In the genomic region with DNA sequence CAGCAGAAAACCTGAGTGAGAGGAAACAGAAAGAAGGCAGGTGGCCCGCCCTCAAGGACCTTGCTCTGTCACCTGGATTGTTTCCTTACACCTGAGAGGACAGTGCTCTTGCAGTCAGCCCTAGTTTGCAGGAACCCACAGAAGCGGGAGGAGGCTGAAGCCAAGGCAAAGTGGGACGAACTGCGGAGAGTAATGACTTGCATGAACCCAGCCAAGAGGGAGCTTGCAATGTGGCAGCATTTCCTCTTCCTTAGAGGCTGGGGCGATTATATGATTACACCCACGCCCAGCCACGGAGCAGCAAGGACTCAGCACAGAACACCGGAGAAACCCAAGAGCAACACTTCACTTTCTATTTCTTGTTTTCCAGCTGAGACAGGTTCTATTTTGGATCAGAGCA, we compare ENCODE assay signal across 12 cellular contexts.
A peak's percentile ranks its signal among the peaks of the same experiment; 100 is the strongest.
DNase-seq lines count a peak whose midpoint lies in the region; ATAC-seq and TF ChIP-seq lines count a peak whose summit lies in the region.
"Had no signal": no experiment of that assay in that cellular context is flagged by ENCODE, and none has a peak within 500 bp of the region (broad histone marks: within the 10 kb centered on the region; RNA-seq: fewer than 3 reads in every experiment).

No MANE protein-coding gene starts in this region.

- no peaks in the 10 kb centered on the region for H3K27me3 Mint-ChIP-seq in activated naive CD8-positive, alpha-beta T cell treated with anti-CD3 and anti-CD28 coated beads, Interleukin-2, amount 50 U/mL, for 24 hours
- H3K27me3 Mint-ChIP-seq in immature natural killer cell (ENCODE audit: low read depth in 3 of 3) (peaks cover 0 to 6% (median 1%) of the 10 kb centered on the region in 3 donors), Calu3 (ENCODE audit: unreplicated experiment) (peaks cover 31% of the 10 kb centered on the region)

- no peaks in the 10 kb centered on the region for H3K9me2 ChIP-seq in PC-3 (replicated peaks; ENCODE audit: low read length)

- no peak for TF ChIP-seq CTCF in Peyer's patch (IDR thresholded peaks at IDR 0.05)
- no peak for TF ChIP-seq CTCF in Calu3 (IDR thresholded peaks at IDR 0.05; ENCODE audit: unreplicated experiment)
- TF ChIP-seq CTCF in PC-3 (conservative IDR thresholded peaks at IDR 0.05; ENCODE audit: low read depth, low read length) = no peak
- TF ChIP-seq CTCF in RWPE1 (conservative IDR thresholded peaks at IDR 0.05; ENCODE audit: low read depth) = no peak

- no peak overlapping the region for H3K4me3 Mint-ChIP-seq in activated naive CD8-positive, alpha-beta T cell treated with anti-CD3 and anti-CD28 coated beads, Interleukin-2, amount 50 U/mL, for 24 hours
- H3K4me3 Mint-ChIP-seq in immature natural killer cell (peak overlapping the region in 1 of 5 donors; percentile 25), Calu3 (ENCODE audit: low read depth, unreplicated experiment) (no peak overlapping the region)

- intact Hi-C loops in Calu3 (cut with micrococcal nuclease; ENCODE audit: unreplicated experiment) (no loop called here), PC-3 (cut with micrococcal nuclease) (no loop called here)

- BruUV-seq in Calu3 (replicated peaks; lab: Mats Ljungman, UMichigan) = no TSS peak
- BruUV-seq in PC-3 (replicated peaks; lab: Mats Ljungman, UMichigan) = no TSS peak

- H3K27me3 ChIP-seq in Peyer's patch (no peaks in the 10 kb centered on the region), PC-3 (ENCODE audit: low read length) (peaks cover 7% of the 10 kb centered on the region)
- H3K27me3 ChIP-seq: SJSA1 had no signal

- CTCF ChIA-PET in Calu3 (lab: Charles Lee) = no interaction called here
- CTCF ChIA-PET in PC-3 (lab: Charles Lee) = no interaction called here
- CTCF ChIA-PET in RWPE1 (lab: Yijun Ruan, JAX) = no interaction called here

- POLR2A ChIA-PET in PC-3 (lab: Charles Lee; ENCODE audit: unreplicated experiment) = interaction anchor here (0.5 kb wide), 1 partner anchor 11 kb away, joined by 3 read pairs; no protein-coding TSS in a partner anchor
- POLR2A ChIA-PET in RWPE1 (lab: Yijun Ruan, JAX; ENCODE audit: low non-redundant PET) = no interaction called here

- H3K4me1 Mint-ChIP-seq in activated naive CD8-positive, alpha-beta T cell treated with anti-CD3 and anti-CD28 coated beads, Interleukin-2, amount 50 U/mL, for 24 hours = peaks cover 18% of the 10 kb centered on the region
- H3K4me1 Mint-ChIP-seq in immature natural killer cell (peaks cover 14 to 17% of the 10 kb centered on the region in 2 donors), Calu3 (ENCODE audit: low read depth, unreplicated experiment) (no peaks in the 10 kb centered on the region)

- peak; percentile 42 for DNase-seq in Ammon's horn (ENCODE audit: low spot score)
- DNase-seq in Peyer's patch = peak in 2 of 3 donors; percentile 70 to 74
- peak; percentile 22 for DNase-seq in activated naive CD8-positive, alpha-beta T cell treated with anti-CD3 and anti-CD28 coated beads, Interleukin-2, amount 50 U/mL, for 24 hours
- peak; percentile 27 for DNase-seq in occipital lobe (lab: John Stamatoyannopoulos, UW)
- no peak for DNase-seq in immature natural killer cell
- no peak for DNase-seq in Calu3
- no peak for DNase-seq in PC-3
- no peak for DNase-seq in RWPE1 (ENCODE audit: low spot score)
- DNase-seq: activated CD4-positive, CD25-positive, alpha-beta regulatory T cell; effector CD8-positive, alpha-beta T cell; NCI-H1436 treated with DMSO at 0.1 percent for 48 hours had no signal

- no peaks in the 10 kb centered on the region for H3K9me3 Mint-ChIP-seq in activated naive CD8-positive, alpha-beta T cell treated with anti-CD3 and anti-CD28 coated beads, Interleukin-2, amount 50 U/mL, for 24 hours
- H3K9me3 Mint-ChIP-seq in immature natural killer cell (no peaks in the 10 kb centered on the region), Calu3 (ENCODE audit: low read depth, unreplicated experiment) (no peaks in the 10 kb centered on the region)

- no peaks in the 10 kb centered on the region for H3K36me3 ChIP-seq in Peyer's patch
- no peaks in the 10 kb centered on the region for H3K36me3 ChIP-seq in PC-3 (ENCODE audit: low read depth, low read length)
- H3K36me3 ChIP-seq: SJSA1 had no signal

- H3K79me2 ChIP-seq in PC-3 (ENCODE audit: low read length) = no peaks in the 10 kb centered on the region

- no peaks in the 10 kb centered on the region for H3K36me3 Mint-ChIP-seq in activated naive CD8-positive, alpha-beta T cell treated with anti-CD3 and anti-CD28 coated beads, Interleukin-2, amount 50 U/mL, for 24 hours (ENCODE audit: low read depth)
- no peaks in the 10 kb centered on the region for H3K36me3 Mint-ChIP-seq in immature natural killer cell
- no peaks in the 10 kb centered on the region for H3K36me3 Mint-ChIP-seq in Calu3 (ENCODE audit: insufficient read depth, unreplicated experiment)

- H3F3A ChIP-seq in PC-3 (ENCODE audit: low read length, unreplicated experiment) = no peaks in the 10 kb centered on the region

- no peak overlapping the region for H3K4me2 ChIP-seq in PC-3 (ENCODE audit: low read length)

- H2AFZ ChIP-seq in PC-3 (ENCODE audit: low read length) = no peak overlapping the region

- H3K9ac ChIP-seq in PC-3 (ENCODE audit: low read length) = no peak overlapping the region

- H3K27ac ChIP-seq in Peyer's patch = peak overlapping the region in 1 of 4 donors; percentile 57
- no peak overlapping the region for H3K27ac ChIP-seq in PC-3 (ENCODE audit: low read length)
- H3K27ac ChIP-seq in RWPE1 = no peak overlapping the region
- H3K27ac ChIP-seq: SJSA1 had no signal

- peak overlapping the region in 2 of 4 donors; percentile 18 to 37 for H3K4me3 ChIP-seq in Peyer's patch
- H3K4me3 ChIP-seq in PC-3 (ENCODE audit: low read length) = no peak overlapping the region
- H3K4me3 ChIP-seq: SJSA1 had no signal

- ATAC-seq in activated naive CD8-positive, alpha-beta T cell treated with anti-CD3 and anti-CD28 coated beads, Interleukin-2, amount 50 U/mL, for 24 hours = peak; percentile 46
- no peak for ATAC-seq in PC-3

- no peak for TF ChIP-seq POLR2A in Peyer's patch (IDR thresholded peaks at IDR 0.05)

- H3K9me3 ChIP-seq in Peyer's patch (no peaks in the 10 kb centered on the region), PC-3 (ENCODE audit: low read length) (no peaks in the 10 kb centered on the region)
- H3K9me3 ChIP-seq: SJSA1 had no signal

- H3K27ac Mint-ChIP-seq in activated naive CD8-positive, alpha-beta T cell treated with anti-CD3 and anti-CD28 coated beads, Interleukin-2, amount 50 U/mL, for 24 hours = no peak overlapping the region
- H3K27ac Mint-ChIP-seq in immature natural killer cell (no peak overlapping the region), Calu3 (ENCODE audit: unreplicated experiment) (no peak overlapping the region)

- H4K20me1 ChIP-seq in PC-3 (ENCODE audit: low read length) = no peaks in the 10 kb centered on the region

- H3K4me1 ChIP-seq in Peyer's patch = peaks cover 0 to 4% (median 0%) of the 10 kb centered on the region in 4 donors
- H3K4me1 ChIP-seq in PC-3 (ENCODE audit: insufficient read depth, low read length) = no peaks in the 10 kb centered on the region

Comparison
In these comparisons a context has a peak if more than half of its experiments do, and no peak if none do; other contexts are left out.
1. DNase-seq: peak in Ammon's horn (single experiment), Peyer's patch (2 of 3), activated naive CD8-positive, alpha-beta T cell treated with anti-CD3 and anti-CD28 coated beads, Interleukin-2, amount 50 U/mL, for 24 hours (single experiment) and occipital lobe (single experiment); none in immature natural killer cell (0 of 3), Calu3 (single experiment), PC-3 (single experiment) and RWPE1 (single experiment).